29 cellular contexts compared by ENCODE assay signal in the genomic region with DNA sequence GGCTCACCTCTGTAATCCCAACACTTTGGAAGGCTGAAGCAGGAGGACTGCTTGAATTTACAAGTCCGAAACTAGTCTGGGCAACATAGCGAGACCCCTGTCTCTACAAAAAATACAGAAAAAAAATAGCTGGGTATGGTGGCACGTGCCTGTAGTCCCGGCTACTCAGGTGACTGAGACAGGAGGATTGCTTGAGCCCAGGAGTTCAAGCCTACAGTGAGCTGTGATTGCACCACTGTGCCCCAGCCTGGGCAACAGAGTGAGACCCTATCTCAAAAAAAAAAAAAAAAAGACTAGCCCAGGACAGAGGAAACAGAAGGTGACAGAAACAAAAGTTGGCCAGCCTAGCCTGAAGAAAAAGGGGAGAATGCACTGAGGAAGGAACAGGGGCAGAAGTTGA. TPM values are rescaled to one million over a fixed set of nuclear protein-coding genes. Genes with fewer than 3 reads are reported as not detected.
"Had no signal": no experiment of that assay in that cellular context is flagged by ENCODE, and none has a peak within 500 bp of the region (broad histone marks: within the 10 kb centered on the region; RNA-seq: fewer than 3 reads in every experiment).

No MANE protein-coding gene starts in this region.

- H3K9ac ChIP-seq: parathyroid adenoma had no signal

- H3K27me3 Mint-ChIP-seq: activated naive CD4-positive, alpha-beta T cell treated with anti-CD3 and anti-CD28 coated beads, Interleukin-2, amount 50 U/mL, for 24 hours had no signal

- ATAC-seq: gastrocnemius medialis, right cardiac atrium had no signal

- H3K36me3 ChIP-seq: adrenal gland, ascending aorta, brain microvascular endothelial cell, colonic mucosa, esophagus squamous epithelium, gastrocnemius medialis, stomach, suprapubic skin had no signal

- H2AFZ ChIP-seq: parathyroid adenoma had no signal

- H3K79me2 ChIP-seq: parathyroid adenoma had no signal

- H3K4me1 ChIP-seq: adrenal gland, ascending aorta, colonic mucosa, gastrocnemius medialis, parathyroid adenoma, stomach, suprapubic skin, tibial nerve had no signal

- H3K27ac Mint-ChIP-seq: activated T-helper 1 cell treated with anti-CD3 and anti-CD28 coated beads, Interleukin-12 subunit alpha, Interleukin-12 subunit beta, Interleukin-2, Interleukin-4 antibody, amounts not matched to agents 30 ng/mL and 10 ng/mL and 1 ng/mL, durations not matched to agents 14 hours and 24 hours and 36 hours; T-helper 1 cell treated with Interleukin-12 subunit alpha and Interleukin-12 subunit beta and Interleukin-4 antibody, amounts not matched to agents 30 μg/mL and 1 μg/mL, for 36 hours had no signal

- H3K4me3 ChIP-seq: adrenal gland, ascending aorta, colonic mucosa, esophagus squamous epithelium, gastrocnemius medialis, stomach, suprapubic skin, tibial nerve had no signal

- H3K4me3 Mint-ChIP-seq: activated CD4-positive, alpha-beta memory T cell treated with anti-CD3 and anti-CD28 coated beads, Interleukin-2, amount 10 ng/mL, durations not matched to agents 7 days and 5 days; activated naive CD4-positive, alpha-beta T cell treated with anti-CD3 and anti-CD28 coated beads, Interleukin-2, amount 50 U/mL, for 24 hours; activated T-helper 1 cell treated with anti-CD3 and anti-CD28 coated beads, Interleukin-12 subunit alpha, Interleukin-12 subunit beta, Interleukin-2, Interleukin-4 antibody, amounts not matched to agents 30 ng/mL and 10 ng/mL and 1 ng/mL, durations not matched to agents 14 hours and 24 hours and 36 hours; T-helper 1 cell treated with Interleukin-12 subunit alpha and Interleukin-12 subunit beta and Interleukin-4 antibody, amounts not matched to agents 30 μg/mL and 1 μg/mL, for 36 hours had no signal

- H3K27me3 ChIP-seq: adrenal gland, ascending aorta, brain microvascular endothelial cell, colonic mucosa, gastrocnemius medialis, stomach, suprapubic skin, tibial nerve had no signal

- H3K9me3 Mint-ChIP-seq: activated CD4-positive, alpha-beta memory T cell treated with anti-CD3 and anti-CD28 coated beads, Interleukin-2, amount 10 ng/mL, durations not matched to agents 7 days and 5 days; activated naive CD4-positive, alpha-beta T cell treated with anti-CD3 and anti-CD28 coated beads, Interleukin-2, amount 50 U/mL, for 24 hours; activated T-helper 1 cell treated with anti-CD3 and anti-CD28 coated beads, Interleukin-12 subunit alpha, Interleukin-12 subunit beta, Interleukin-2, Interleukin-4 antibody, amounts not matched to agents 30 ng/mL and 10 ng/mL and 1 ng/mL, durations not matched to agents 14 hours and 24 hours and 36 hours; T-helper 1 cell treated with Interleukin-12 subunit alpha and Interleukin-12 subunit beta and Interleukin-4 antibody, amounts not matched to agents 30 μg/mL and 1 μg/mL, for 36 hours had no signal

- DNase-seq: activated CD4-positive, alpha-beta memory T cell treated with anti-CD3 and anti-CD28 coated beads, Interleukin-2, amount 10 ng/mL, durations not matched to agents 7 days and 5 days; activated CD4-positive, alpha-beta T cell treated with anti-CD3 and anti-CD28 coated beads for 4 hours; activated CD4-positive, CD25-positive, alpha-beta regulatory T cell; activated gamma-delta T cell; brain microvascular endothelial cell; caudate nucleus; colonic mucosa; esophagus squamous epithelium; gastrocnemius medialis; head of caudate nucleus; hypothalamus; nucleus accumbens; right cardiac atrium; stimulated activated CD4-positive, alpha-beta T cell treated with anti-CD3 and anti-CD28 coated beads, Interleukin-12 subunit alpha, Interleukin-12 subunit beta, amount 100 ng/mL, for 4 hours; stimulated activated CD4-positive, alpha-beta T cell treated with anti-CD3 and anti-CD28 coated beads, Interleukin-4, amount 100 ng/mL, for 4 hours; stomach; T1000 had no signal

- H3K9me3 ChIP-seq: adrenal gland, ascending aorta, colonic mucosa, esophagus squamous epithelium, gastrocnemius medialis, stomach, suprapubic skin, tibial nerve had no signal

- H3K27ac ChIP-seq: adrenal gland, ascending aorta, brain microvascular endothelial cell, colonic mucosa, esophagus squamous epithelium, gastrocnemius medialis, parathyroid adenoma, stomach, suprapubic skin, tibial nerve had no signal

RNA-seq across cellular contexts. Expression of a gene that starts 21.2 kb away (rescaled TPM):
- total RNA-seq: ascending aorta, pulmonary artery endothelial cell had no signal

RNA-seq across cellular contexts. Expression of a gene that starts 35.3 kb away (rescaled TPM):
- total RNA-seq: activated CD4-positive, alpha-beta memory T cell treated with anti-CD3 and anti-CD28 coated beads, Interleukin-2, amount 10 ng/mL, durations not matched to agents 7 days and 5 days; activated T-helper 1 cell treated with anti-CD3 and anti-CD28 coated beads, Interleukin-12 subunit alpha, Interleukin-12 subunit beta, Interleukin-2, Interleukin-4 antibody, amounts not matched to agents 30 ng/mL and 10 ng/mL and 1 ng/mL, durations not matched to agents 14 hours and 24 hours and 36 hours; adrenal gland; ascending aorta; colonic mucosa; esophagus squamous epithelium; gastrocnemius medialis; liver; pulmonary artery endothelial cell; right cardiac atrium; skeletal muscle tissue; stomach; suprapubic skin; tibial nerve had no signal
- polyA plus RNA-seq: adrenal gland, liver, neural cell, right cardiac atrium, stomach had no signal
